In the genomic region with DNA sequence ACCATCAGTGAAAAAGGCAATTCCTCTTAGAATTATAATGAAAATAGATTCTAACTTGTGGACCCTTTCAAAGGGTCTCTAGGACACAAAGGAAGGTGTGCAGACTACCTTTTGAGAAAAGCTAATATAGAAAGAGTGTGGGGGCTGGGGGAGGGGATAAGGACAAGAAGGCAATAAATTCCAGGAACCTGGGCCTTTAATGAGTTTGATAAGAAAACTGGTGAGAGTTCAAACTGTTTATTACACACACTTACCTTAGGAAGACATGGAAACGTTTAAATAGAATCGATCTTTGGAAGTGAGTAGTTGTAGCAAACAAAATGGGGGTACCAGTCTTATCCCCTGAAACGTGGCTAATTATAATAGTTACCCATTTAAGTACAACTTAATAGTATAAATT, we compare ENCODE assay signal across 15 cellular contexts.
"Had no signal": no experiment of that assay in that cellular context is flagged by ENCODE, and none has a peak within 500 bp of the region (broad histone marks: within the 10 kb centered on the region; RNA-seq: fewer than 3 reads in every experiment).

No MANE protein-coding gene starts in this region.

- H3K27ac ChIP-seq: esophagus muscularis mucosa, lower lobe of right lung had no signal

- H3K36me3 ChIP-seq: esophagus muscularis mucosa, lower lobe of right lung had no signal

- ATAC-seq: activated naive CD8-positive, alpha-beta T cell treated with anti-CD3 and anti-CD28 coated beads, Interleukin-2, amount 50 U/mL, for 24 hours; lower lobe of right lung; naive thymus-derived CD4-positive, alpha-beta T cell; stimulated activated naive CD8-positive, alpha-beta T cell treated with anti-CD3 and anti-CD28 coated beads, Interleukin-15, Interleukin-2, amounts not matched to agents 100 U/mL and 50 U/mL, for 24 hours had no signal

- DNase-seq: activated CD4-positive, alpha-beta T cell treated with anti-CD3 and anti-CD28 coated beads for 1 hour; activated CD4-positive, alpha-beta T cell treated with anti-CD3 and anti-CD28 coated beads, Interleukin-2, amount 50 U/mL, for 48 hours; activated naive CD4-positive, alpha-beta T cell treated with anti-CD3 and anti-CD28 coated beads for 36 hours; activated naive CD8-positive, alpha-beta T cell treated with anti-CD3 and anti-CD28 coated beads, Interleukin-2, amount 50 U/mL, for 24 hours; caudate nucleus; lower lobe of right lung; midbrain; naive thymus-derived CD4-positive, alpha-beta T cell; posterior cingulate gyrus; SK-N-SH; stimulated activated CD4-positive, alpha-beta T cell treated with anti-CD3 and anti-CD28 coated beads, Interleukin-4, amount 100 ng/mL, for 24 hours; stimulated activated naive CD8-positive, alpha-beta T cell treated with anti-CD3 and anti-CD28 coated beads, Interleukin-15, Interleukin-2, amounts not matched to agents 100 U/mL and 50 U/mL, for 24 hours had no signal

- H3K27me3 ChIP-seq: esophagus muscularis mucosa had no signal

- H3K9ac ChIP-seq: SK-N-SH had no signal

- H3K4me2 ChIP-seq: SK-N-SH had no signal

- H3K4me3 Mint-ChIP-seq: activated naive CD4-positive, alpha-beta T cell treated with anti-CD3 and anti-CD28 coated beads for 36 hours; activated naive CD8-positive, alpha-beta T cell treated with anti-CD3 and anti-CD28 coated beads, Interleukin-2, amount 50 U/mL, for 24 hours; naive thymus-derived CD4-positive, alpha-beta T cell had no signal

- H3K27ac Mint-ChIP-seq: activated naive CD4-positive, alpha-beta T cell treated with anti-CD3 and anti-CD28 coated beads for 36 hours; activated naive CD8-positive, alpha-beta T cell treated with anti-CD3 and anti-CD28 coated beads, Interleukin-2, amount 50 U/mL, for 24 hours; activated T-helper 2 cell treated with anti-CD3 and anti-CD28 coated beads, Interferon-gamma antibody, Interleukin-2, Interleukin-4, amounts not matched to agents 10 μg/mL and 5 μg/mL and 100 μg/mL, durations not matched to agents 14 hours and 24 hours and 36 hours; naive thymus-derived CD4-positive, alpha-beta T cell; type B pancreatic cell had no signal

- H3K36me3 Mint-ChIP-seq: type B pancreatic cell had no signal

- H3K9me3 ChIP-seq: esophagus muscularis mucosa, lower lobe of right lung, SK-N-SH had no signal

- H3K4me1 ChIP-seq: esophagus muscularis mucosa, lower lobe of right lung had no signal

- H3K27me3 Mint-ChIP-seq: activated naive CD8-positive, alpha-beta T cell treated with anti-CD3 and anti-CD28 coated beads, Interleukin-2, amount 50 U/mL, for 24 hours; naive thymus-derived CD4-positive, alpha-beta T cell; type B pancreatic cell had no signal
